11 cellular contexts compared by ENCODE assay signal in the genomic region with DNA sequence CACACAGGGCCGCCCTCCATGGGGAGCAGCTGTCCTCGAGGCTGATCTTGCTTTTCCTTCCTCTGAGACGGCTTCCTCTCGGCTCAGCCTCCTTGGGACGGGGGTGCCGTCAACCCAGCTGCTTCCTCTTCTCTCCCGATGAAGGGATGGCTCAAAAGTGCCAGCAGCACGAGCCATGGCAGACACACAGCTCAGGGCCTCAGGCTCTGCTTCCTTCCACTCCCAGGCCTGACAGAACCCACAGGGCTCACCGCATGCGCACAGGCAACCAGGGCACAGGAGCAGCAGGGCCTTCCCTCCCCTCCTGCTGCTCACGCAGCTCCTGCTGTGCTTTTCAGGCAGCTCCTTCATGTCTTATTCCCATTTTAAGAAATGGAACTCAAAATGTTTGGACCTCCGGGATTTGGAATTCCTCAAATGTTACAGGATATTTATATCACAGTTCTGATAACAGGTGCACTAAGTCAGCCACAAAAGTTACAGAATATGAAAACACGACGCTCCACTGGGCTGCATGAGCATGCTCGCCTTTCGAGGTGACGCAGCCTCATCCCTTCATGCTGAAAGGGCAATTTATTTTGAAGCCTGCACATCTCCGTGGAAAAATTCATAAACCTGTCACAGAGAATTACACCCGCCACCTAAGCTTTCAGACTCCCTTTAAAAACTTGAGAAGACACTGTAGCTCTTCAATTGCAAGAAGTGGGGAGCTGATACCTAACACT.
DNase-seq lines count a peak whose midpoint lies in the region; ATAC-seq and TF ChIP-seq lines count a peak whose summit lies in the region.
"Had no signal": no experiment of that assay in that cellular context is flagged by ENCODE, and none has a peak within 500 bp of the region (broad histone marks: within the 10 kb centered on the region; RNA-seq: fewer than 3 reads in every experiment).

No MANE protein-coding gene starts in this region.

- no peak for TF ChIP-seq EP300 in gastroesophageal sphincter (IDR thresholded peaks at IDR 0.05)

- WGBS in gastroesophageal sphincter (ENCODE audit: low coverage in 1 of 2), 2 donors = 38 to 69% methylated on average over 7 to 11 of the region's 19 CpGs
- 68 to 74% methylated on average over 17 to 19 of the region's 19 CpGs for WGBS in testis, 2 donors

- in situ Hi-C loops in HAP-1 (cut with MboI; ENCODE audit: low sequenced_read_pairs) = no loop called here

- CTCF ChIA-PET in naive thymus-derived CD4-positive, alpha-beta T cell (lab: Charles Lee) = interaction anchor here (0.5 to 0.8 kb wide), 2 partner anchors 12 to 123 kb away, joined by 3 to 4 read pairs; no protein-coding TSS in a partner anchor
- CTCF ChIA-PET in activated CD4-positive, alpha-beta T cell treated with anti-CD3 and anti-CD28 coated beads for 36 hours (lab: Charles Lee) = no interaction called here

- intact Hi-C loops in naive thymus-derived CD4-positive, alpha-beta T cell (cut with micrococcal nuclease) = no loop called here
- intact Hi-C loops in testis (cut with DNase I; ENCODE audit: low total_unique reads) = no loop called here
- intact Hi-C loops in activated CD4-positive, alpha-beta T cell treated with anti-CD3 and anti-CD28 coated beads for 36 hours (cut with DNase I, micrococcal nuclease) = no loop called here

- peak; percentile 83 for ATAC-seq in gastroesophageal sphincter
- ATAC-seq in naive thymus-derived CD4-positive, alpha-beta T cell = peak; percentile 34
- ATAC-seq in activated CD4-positive, alpha-beta T cell treated with anti-CD3 and anti-CD28 coated beads for 36 hours = no peak

- peak overlapping the region in 3 of 4 donors; percentile 42 to 69 (median 63) for H3K27ac ChIP-seq in Peyer's patch
- peak overlapping the region; percentile 60 to 87 (median 83) for H3K27ac ChIP-seq in gastroesophageal sphincter
- no peak overlapping the region for H3K27ac ChIP-seq in naive thymus-derived CD4-positive, alpha-beta T cell (ENCODE audit: low read depth, low read length)
- H3K27ac ChIP-seq in testis = peak overlapping the region; percentile 35 to 59
- H3K27ac ChIP-seq: hepatocyte had no signal

- H3K4me1 Mint-ChIP-seq in naive thymus-derived CD4-positive, alpha-beta T cell = peaks cover 0 to 8% (median 0%) of the 10 kb centered on the region in 7 donors
- H3K4me1 Mint-ChIP-seq in activated CD4-positive, alpha-beta T cell treated with anti-CD3 and anti-CD28 coated beads for 36 hours = no peaks in the 10 kb centered on the region

- TF ChIP-seq CTCF in Peyer's patch (IDR thresholded peaks at IDR 0.05) (no peak), gastroesophageal sphincter (IDR thresholded peaks at IDR 0.05) (no peak), testis (IDR thresholded peaks at IDR 0.05) (no peak)

- H3K27me3 ChIP-seq in Peyer's patch (no peaks in the 10 kb centered on the region), gastroesophageal sphincter (no peaks in the 10 kb centered on the region), testis (no peaks in the 10 kb centered on the region), HAP-1 (ENCODE audit: low read depth) (no peaks in the 10 kb centered on the region)
- H3K27me3 ChIP-seq in naive thymus-derived CD4-positive, alpha-beta T cell (ENCODE audit: control insufficient read depth in 2 of 2, insufficient read depth in 2 of 2, low read length in 2 of 2) = no peaks in the 10 kb centered on the region
- H3K27me3 ChIP-seq: hepatocyte had no signal

- H3K4me3 ChIP-seq in Peyer's patch (no peak overlapping the region), gastroesophageal sphincter (no peak overlapping the region), testis (no peak overlapping the region), HAP-1 (no peak overlapping the region)
- no peak overlapping the region for H3K4me3 ChIP-seq in naive thymus-derived CD4-positive, alpha-beta T cell (ENCODE audit: low read length)
- H3K4me3 ChIP-seq: hepatocyte had no signal

- POLR2A ChIA-PET in naive thymus-derived CD4-positive, alpha-beta T cell (lab: Charles Lee) = no interaction called here
- POLR2A ChIA-PET in activated CD4-positive, alpha-beta T cell treated with anti-CD3 and anti-CD28 coated beads for 36 hours (lab: Charles Lee) = no interaction called here

- H3K4me3 Mint-ChIP-seq in naive thymus-derived CD4-positive, alpha-beta T cell = no peak overlapping the region
- H3K4me3 Mint-ChIP-seq in activated CD4-positive, alpha-beta T cell treated with anti-CD3 and anti-CD28 coated beads for 36 hours = no peak overlapping the region

- DNase-seq in Peyer's patch (no peak), testis (peak; percentile 34), HAP-1 (ENCODE audit: low spot score in 2 of 2) (no peak)
- DNase-seq in naive thymus-derived CD4-positive, alpha-beta T cell = no peak
- no peak for DNase-seq in activated CD4-positive, alpha-beta T cell treated with anti-CD3 and anti-CD28 coated beads for 36 hours
- DNase-seq in stimulated activated CD4-positive, alpha-beta T cell treated with anti-CD3 and anti-CD28 coated beads, Interleukin-4, amount 100 ng/mL, for 24 hours = no peak
- DNase-seq: activated CD4-positive, alpha-beta T cell treated with anti-CD3 and anti-CD28 coated beads, Interleukin-2, amount 50 U/mL, for 4 hours; effector CD8-positive, alpha-beta T cell; stimulated activated CD4-positive, alpha-beta T cell treated with anti-CD3 and anti-CD28 coated beads, Interleukin-4, amount 100 ng/mL, for 1 hour had no signal

- no peaks in the 10 kb centered on the region for H3K36me3 Mint-ChIP-seq in naive thymus-derived CD4-positive, alpha-beta T cell
- no peaks in the 10 kb centered on the region for H3K36me3 Mint-ChIP-seq in activated CD4-positive, alpha-beta T cell treated with anti-CD3 and anti-CD28 coated beads for 36 hours (ENCODE audit: low read depth)

- H3K27ac Mint-ChIP-seq in naive thymus-derived CD4-positive, alpha-beta T cell = no peak overlapping the region
- no peak overlapping the region for H3K27ac Mint-ChIP-seq in activated CD4-positive, alpha-beta T cell treated with anti-CD3 and anti-CD28 coated beads for 36 hours

- H3K9me3 ChIP-seq in Peyer's patch (no peaks in the 10 kb centered on the region), gastroesophageal sphincter (no peaks in the 10 kb centered on the region), testis (no peaks in the 10 kb centered on the region), HAP-1 (no peaks in the 10 kb centered on the region)
- no peaks in the 10 kb centered on the region for H3K9me3 ChIP-seq in naive thymus-derived CD4-positive, alpha-beta T cell (ENCODE audit: control insufficient read depth in 2 of 3, low read length in 3 of 3)

- TF ChIP-seq POLR2A in Peyer's patch (IDR thresholded peaks at IDR 0.05) (no peak), gastroesophageal sphincter (IDR thresholded peaks at IDR 0.05) (no peak), testis (IDR thresholded peaks at IDR 0.05) (no peak)

- H3K27me3 Mint-ChIP-seq in naive thymus-derived CD4-positive, alpha-beta T cell = peaks cover 0 to 8% (median 6%) of the 10 kb centered on the region in 5 donors
- H3K27me3 Mint-ChIP-seq in activated CD4-positive, alpha-beta T cell treated with anti-CD3 and anti-CD28 coated beads for 36 hours = no peaks in the 10 kb centered on the region

- no peaks in the 10 kb centered on the region for H3K36me3 ChIP-seq in Peyer's patch
- no peaks in the 10 kb centered on the region for H3K36me3 ChIP-seq in gastroesophageal sphincter
- no peaks in the 10 kb centered on the region for H3K36me3 ChIP-seq in naive thymus-derived CD4-positive, alpha-beta T cell (ENCODE audit: control insufficient read depth in 2 of 3, insufficient read depth in 3 of 3, low read length in 3 of 3)
- no peaks in the 10 kb centered on the region for H3K36me3 ChIP-seq in testis (ENCODE audit: low read depth, missing control alignments)
- H3K36me3 ChIP-seq in HAP-1 (replicated peaks) = no peaks in the 10 kb centered on the region

- H3K4me1 ChIP-seq in Peyer's patch (peaks cover 0 to 7% (median 0%) of the 10 kb centered on the region in 4 donors), gastroesophageal sphincter (peaks cover 0 to 23% (median 3%) of the 10 kb centered on the region in 3 donors), testis (no peaks in the 10 kb centered on the region), HAP-1 (no peaks in the 10 kb centered on the region)
- H3K4me1 ChIP-seq in naive thymus-derived CD4-positive, alpha-beta T cell (ENCODE audit: control insufficient read depth in 2 of 2, insufficient read depth in 2 of 2, low read length in 2 of 2) = no peaks in the 10 kb centered on the region

- H3K9me3 Mint-ChIP-seq in naive thymus-derived CD4-positive, alpha-beta T cell = peaks cover 0 to 2% (median 0%) of the 10 kb centered on the region in 11 donors
- H3K9me3 Mint-ChIP-seq in activated CD4-positive, alpha-beta T cell treated with anti-CD3 and anti-CD28 coated beads for 36 hours (ENCODE audit: low read depth) = no peaks in the 10 kb centered on the region
